Comparison of ENCODE assay signal across 12 cellular contexts in genomic region chr1:20322081-20322824, GRCh38. TPM values are rescaled to one million over a fixed set of nuclear protein-coding genes. Genes with fewer than 3 reads are reported as not detected.
A peak's percentile ranks its signal among the peaks of the same experiment; 100 is the strongest.
DNase-seq lines count a peak whose midpoint lies in the region; ATAC-seq and TF ChIP-seq lines count a peak whose summit lies in the region.
"Had no signal": no experiment of that assay in that cellular context is flagged by ENCODE, and none has a peak within 500 bp of the region (broad histone marks: within the 10 kb centered on the region; RNA-seq: fewer than 3 reads in every experiment).

No MANE protein-coding gene starts in this region.

- H3K9me3 Mint-ChIP-seq in activated naive CD8-positive, alpha-beta T cell treated with anti-CD3 and anti-CD28 coated beads, Interleukin-2, amount 10 ng/mL, durations not matched to agents 7 days and 5 days, result no peaks in the 10 kb centered on the region

- intact Hi-C loops in esophagus squamous epithelium (cut with DNase I), result no loop called here

- H3K9me3 ChIP-seq in esophagus squamous epithelium, result no peaks in the 10 kb centered on the region
- H3K9me3 ChIP-seq: A549, transverse colon had no signal

- no peak for TF ChIP-seq CTCF in esophagus squamous epithelium (IDR thresholded peaks at IDR 0.05)

- POLR2A ChIA-PET in activated naive CD8-positive, alpha-beta T cell treated with anti-CD3 and anti-CD28 coated beads, Interleukin-2, amount 10 ng/mL, durations not matched to agents 7 days and 5 days (lab: Charles Lee), result no interaction called here
- POLR2A ChIA-PET in HEK293T (lab: Yijun Ruan, JAX), result no interaction called here

- CTCF ChIA-PET in HEK293T (lab: Yijun Ruan, JAX), result no interaction called here

- peak overlapping the region; percentile 67 for H3K4me3 Mint-ChIP-seq in activated naive CD8-positive, alpha-beta T cell treated with anti-CD3 and anti-CD28 coated beads, Interleukin-2, amount 10 ng/mL, durations not matched to agents 7 days and 5 days

- TF ChIP-seq POLR2A in esophagus squamous epithelium (IDR thresholded peaks at IDR 0.05), result no peak

- WGBS in esophagus squamous epithelium, 2 donors, result 38 to 43% methylated on average over 11 of the region's 11 CpGs

- H3K27ac ChIP-seq in esophagus squamous epithelium, result no peak overlapping the region
- H3K27ac ChIP-seq: A549, transverse colon had no signal

- H3K27me3 ChIP-seq in esophagus squamous epithelium, result peaks cover 0 to 61% (median 0%) of the 10 kb centered on the region in 4 donors
- H3K27me3 ChIP-seq: transverse colon had no signal

- ATAC-seq in HG03139 (IDR thresholded peaks at IDR 0.05; ENCODE audit: unreplicated experiment), result peak; percentile 52
- ATAC-seq in activated naive CD8-positive, alpha-beta T cell treated with anti-CD3 and anti-CD28 coated beads, Interleukin-2, amount 10 ng/mL, durations not matched to agents 7 days and 5 days (ENCODE audit: low read depth), result peak; percentile 47
- ATAC-seq: A549 had no signal

- H3K36me3 Mint-ChIP-seq in activated naive CD8-positive, alpha-beta T cell treated with anti-CD3 and anti-CD28 coated beads, Interleukin-2, amount 10 ng/mL, durations not matched to agents 7 days and 5 days, result no peaks in the 10 kb centered on the region

- H3K36me3 ChIP-seq in esophagus squamous epithelium, result no peaks in the 10 kb centered on the region
- H3K36me3 ChIP-seq: transverse colon had no signal

- H3K4me1 ChIP-seq in esophagus squamous epithelium, result peaks cover 0 to 16% (median 0%) of the 10 kb centered on the region in 3 donors
- H3K4me1 ChIP-seq: A549 had no signal

- peak; percentile 40 for DNase-seq in activated CD4-positive, alpha-beta T cell treated with anti-CD3 and anti-CD28 coated beads for 48 hours
- DNase-seq in activated CD4-positive, alpha-beta T cell treated with anti-CD3 and anti-CD28 coated beads for 1 hour, result no peak
- DNase-seq in activated naive CD8-positive, alpha-beta T cell treated with anti-CD3 and anti-CD28 coated beads, Interleukin-2, amount 10 ng/mL, durations not matched to agents 7 days and 5 days, result no peak
- DNase-seq in stimulated activated CD4-positive, alpha-beta T cell treated with anti-CD3 and anti-CD28 coated beads, Interleukin-2, amount 100 ng/mL, for 4 hours (ENCODE audit: low read depth), result peak; percentile 12
- no peak for DNase-seq in esophagus squamous epithelium (lab: John Stamatoyannopoulos, UW)
- no peak for DNase-seq in HEK293T (ENCODE audit: extremely low spot score)
- DNase-seq in retina, result no peak
- DNase-seq: H7 had no signal

- peaks cover 20% of the 10 kb centered on the region for H3K4me1 Mint-ChIP-seq in activated naive CD8-positive, alpha-beta T cell treated with anti-CD3 and anti-CD28 coated beads, Interleukin-2, amount 10 ng/mL, durations not matched to agents 7 days and 5 days

- H3K4me3 ChIP-seq in esophagus squamous epithelium, result no peak overlapping the region
- H3K4me3 ChIP-seq: A549, transverse colon had no signal

- H3K27me3 Mint-ChIP-seq in activated naive CD8-positive, alpha-beta T cell treated with anti-CD3 and anti-CD28 coated beads, Interleukin-2, amount 10 ng/mL, durations not matched to agents 7 days and 5 days, result peaks cover 17% of the 10 kb centered on the region

- H3K27ac Mint-ChIP-seq in activated naive CD8-positive, alpha-beta T cell treated with anti-CD3 and anti-CD28 coated beads, Interleukin-2, amount 10 ng/mL, durations not matched to agents 7 days and 5 days, result peak overlapping the region; percentile 82

TF ChIP-seq in HEK293T, 16 proteins besides CTCF, POLR2A, EP300 and RAD21:
- TF ChIP-seq ZNF384 (IDR thresholded peaks at IDR 0.05) (no peak), CTBP1 (IDR thresholded peaks at IDR 0.05; ENCODE audit: borderline replicate concordance) (no peak)
- TF ChIP-seq, protein P1, sequence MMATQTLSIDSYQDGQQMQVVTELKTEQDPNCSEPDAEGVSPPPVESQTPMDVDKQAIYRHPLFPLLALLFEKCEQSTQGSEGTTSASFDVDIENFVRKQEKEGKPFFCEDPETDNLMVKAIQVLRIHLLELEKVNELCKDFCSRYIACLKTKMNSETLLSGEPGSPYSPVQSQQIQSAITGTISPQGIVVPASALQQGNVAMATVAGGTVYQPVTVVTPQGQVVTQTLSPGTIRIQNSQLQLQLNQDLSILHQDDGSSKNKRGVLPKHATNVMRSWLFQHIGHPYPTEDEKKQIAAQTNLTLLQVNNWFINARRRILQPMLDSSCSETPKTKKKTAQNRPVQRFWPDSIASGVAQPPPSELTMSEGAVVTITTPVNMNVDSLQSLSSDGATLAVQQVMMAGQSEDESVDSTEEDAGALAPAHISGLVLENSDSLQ (IDR thresholded peaks at IDR 0.05), result no peak
TF ChIP-seq in HEK293T: peak in this region for 0.

RNA-seq across cellular contexts. Expression of gene VWA5B1, which starts 31.6 kb away (rescaled TPM):
- total RNA-seq in activated naive CD8-positive, alpha-beta T cell treated with anti-CD3 and anti-CD28 coated beads, Interleukin-2, amount 10 ng/mL, durations not matched to agents 7 days and 5 days, result not detected
- total RNA-seq in esophagus squamous epithelium, result not detected
- total RNA-seq: NCI-H460, transverse colon had no signal

Comparison
In these comparisons a context has a peak if more than half of its experiments do, and no peak if none do; other contexts are left out.
1. DNase-seq: peak in activated CD4-positive, alpha-beta T cell treated with anti-CD3 and anti-CD28 coated beads for 48 hours (single experiment) and stimulated activated CD4-positive, alpha-beta T cell treated with anti-CD3 and anti-CD28 coated beads, Interleukin-2, amount 100 ng/mL, for 4 hours (single experiment); none in activated CD4-positive, alpha-beta T cell treated with anti-CD3 and anti-CD28 coated beads for 1 hour (single experiment), activated naive CD8-positive, alpha-beta T cell treated with anti-CD3 and anti-CD28 coated beads, Interleukin-2, amount 10 ng/mL, durations not matched to agents 7 days and 5 days (single experiment), esophagus squamous epithelium (single experiment), HEK293T (single experiment) and retina (single experiment).